In genomic region chr22:36435516-36436415, GRCh38 we compare ENCODE assay signal across 1 cellular context.
TF ChIP-seq lines count a peak whose summit lies in the region.

No MANE protein-coding gene starts in this region.

TF ChIP-seq in HepG2, 621 proteins besides CTCF, POLR2A, EP300 and RAD21 (continued from another document and continues in another):
- no peak for TF ChIP-seq GLI4 (CRISPR knock-in tag; IDR thresholded peaks at IDR 0.05; ENCODE audit: borderline replicate concordance)
- peak; percentile 21; the same call in 1 of the 2 replicates for TF ChIP-seq ZSCAN21 (CRISPR knock-in tag; IDR thresholded peaks at IDR 0.05; ENCODE audit: borderline replicate concordance)
- TF ChIP-seq ZNF292 (CRISPR knock-in tag; IDR thresholded peaks at IDR 0.05; ENCODE audit: borderline replicate concordance, low read depth): peak; percentile 70
- TF ChIP-seq ZNF33B (CRISPR knock-in tag; IDR thresholded peaks at IDR 0.05): no peak
- no peak for TF ChIP-seq THYN1 (CRISPR knock-in tag; IDR thresholded peaks at IDR 0.05; ENCODE audit: borderline replicate concordance, low read depth)
- TF ChIP-seq KIAA2018 (CRISPR knock-in tag; IDR thresholded peaks at IDR 0.05; ENCODE audit: borderline replicate concordance): no peak
- TF ChIP-seq ETS1 (CRISPR knock-in tag; IDR thresholded peaks at IDR 0.05): no peak
- peak; percentile 68 for TF ChIP-seq PHF21A (CRISPR knock-in tag; IDR thresholded peaks at IDR 0.05)
- TF ChIP-seq YEATS2 (CRISPR knock-in tag; IDR thresholded peaks at IDR 0.05; ENCODE audit: borderline replicate concordance): no peak
- TF ChIP-seq, protein P1, sequence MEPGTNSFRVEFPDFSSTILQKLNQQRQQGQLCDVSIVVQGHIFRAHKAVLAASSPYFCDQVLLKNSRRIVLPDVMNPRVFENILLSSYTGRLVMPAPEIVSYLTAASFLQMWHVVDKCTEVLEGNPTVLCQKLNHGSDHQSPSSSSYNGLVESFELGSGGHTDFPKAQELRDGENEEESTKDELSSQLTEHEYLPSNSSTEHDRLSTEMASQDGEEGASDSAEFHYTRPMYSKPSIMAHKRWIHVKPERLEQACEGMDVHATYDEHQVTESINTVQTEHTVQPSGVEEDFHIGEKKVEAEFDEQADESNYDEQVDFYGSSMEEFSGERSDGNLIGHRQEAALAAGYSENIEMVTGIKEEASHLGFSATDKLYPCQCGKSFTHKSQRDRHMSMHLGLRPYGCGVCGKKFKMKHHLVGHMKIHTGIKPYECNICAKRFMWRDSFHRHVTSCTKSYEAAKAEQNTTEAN (CRISPR knock-in tag; conservative IDR thresholded peaks at IDR 0.05): peak; percentile 35; the same call in 1 of the 2 replicates
- TF ChIP-seq ZFAT (CRISPR knock-in tag; conservative IDR thresholded peaks at IDR 0.05): no peak
- peak; percentile 64; the same call in 1 of the 2 replicates for TF ChIP-seq POLR2AphosphoS5 (IDR thresholded peaks at IDR 0.05; ENCODE audit: low read depth, low read length)
- no peak for TF ChIP-seq ZNF792 (CRISPR knock-in tag; IDR thresholded peaks at IDR 0.05)
- no peak for TF ChIP-seq DMTF1 (CRISPR knock-in tag; IDR thresholded peaks at IDR 0.05)
- TF ChIP-seq ATF5 (CRISPR knock-in tag; IDR thresholded peaks at IDR 0.05; ENCODE audit: low read depth): no peak
- TF ChIP-seq ZNF296 (CRISPR knock-in tag; conservative IDR thresholded peaks at IDR 0.05): no peak
- TF ChIP-seq, protein P2, sequence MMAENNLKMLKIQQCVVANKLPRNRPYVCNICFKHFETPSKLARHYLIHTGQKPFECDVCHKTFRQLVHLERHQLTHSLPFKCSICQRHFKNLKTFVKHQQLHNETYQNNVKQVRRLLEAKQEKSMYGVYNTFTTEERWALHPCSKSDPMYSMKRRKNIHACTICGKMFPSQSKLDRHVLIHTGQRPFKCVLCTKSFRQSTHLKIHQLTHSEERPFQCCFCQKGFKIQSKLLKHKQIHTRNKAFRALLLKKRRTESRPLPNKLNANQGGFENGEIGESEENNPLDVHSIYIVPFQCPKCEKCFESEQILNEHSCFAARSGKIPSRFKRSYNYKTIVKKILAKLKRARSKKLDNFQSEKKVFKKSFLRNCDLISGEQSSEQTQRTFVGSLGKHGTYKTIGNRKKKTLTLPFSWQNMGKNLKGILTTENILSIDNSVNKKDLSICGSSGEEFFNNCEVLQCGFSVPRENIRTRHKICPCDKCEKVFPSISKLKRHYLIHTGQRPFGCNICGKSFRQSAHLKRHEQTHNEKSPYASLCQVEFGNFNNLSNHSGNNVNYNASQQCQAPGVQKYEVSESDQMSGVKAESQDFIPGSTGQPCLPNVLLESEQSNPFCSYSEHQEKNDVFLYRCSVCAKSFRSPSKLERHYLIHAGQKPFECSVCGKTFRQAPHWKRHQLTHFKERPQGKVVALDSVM (CRISPR knock-in tag; IDR thresholded peaks at IDR 0.05): peak; percentile 57
- 0 out of 2 replicates have a peak, but pooled peaks have one; percentile 12 for TF ChIP-seq ZNF263 (CRISPR knock-in tag; IDR thresholded peaks at IDR 0.05)
- peak; percentile 20; the same call in 1 of the 2 replicates for TF ChIP-seq IKZF5 (CRISPR knock-in tag; IDR thresholded peaks at IDR 0.05)
- 0 out of 2 replicates have a peak, but pooled peaks have one; percentile 42 for TF ChIP-seq HOXD1 (CRISPR knock-in tag; IDR thresholded peaks at IDR 0.05)
- TF ChIP-seq ZNF496 (CRISPR knock-in tag; IDR thresholded peaks at IDR 0.05; ENCODE audit: insufficient replicate concordance): no peak
- TF ChIP-seq ETV5 (CRISPR knock-in tag; IDR thresholded peaks at IDR 0.05; ENCODE audit: borderline replicate concordance): peak; percentile 81; the same call in 1 of the 2 replicates
- TF ChIP-seq ZNF570 (CRISPR knock-in tag; IDR thresholded peaks at IDR 0.05; ENCODE audit: borderline replicate concordance): no peak
- peak; percentile 30; the same call in 1 of the 2 replicates for TF ChIP-seq ZBED4 (CRISPR knock-in tag; IDR thresholded peaks at IDR 0.05; ENCODE audit: borderline replicate concordance)
- peak; percentile 84; the same call in 1 of the 2 replicates for TF ChIP-seq NFKB2 (CRISPR knock-in tag; IDR thresholded peaks at IDR 0.05; ENCODE audit: borderline replicate concordance)
- TF ChIP-seq ZNF720 (CRISPR knock-in tag; IDR thresholded peaks at IDR 0.05): no peak
- TF ChIP-seq MEIS2 (CRISPR knock-in tag; IDR thresholded peaks at IDR 0.05): no peak; the same call in 1 of the 2 replicates
- no peak for TF ChIP-seq ZNF337 (CRISPR knock-in tag; IDR thresholded peaks at IDR 0.05; ENCODE audit: borderline replicate concordance, low read depth)
- TF ChIP-seq DBP (CRISPR knock-in tag; IDR thresholded peaks at IDR 0.05; ENCODE audit: not compliant biosample characterization): no peak
- TF ChIP-seq ZNF7 (CRISPR knock-in tag; IDR thresholded peaks at IDR 0.05): no peak
- no peak for TF ChIP-seq ZNF619 (CRISPR knock-in tag; IDR thresholded peaks at IDR 0.05)
- no peak for TF ChIP-seq MAFF (IDR thresholded peaks at IDR 0.05; ENCODE audit: low read depth, low read length)
